In the genomic region with DNA sequence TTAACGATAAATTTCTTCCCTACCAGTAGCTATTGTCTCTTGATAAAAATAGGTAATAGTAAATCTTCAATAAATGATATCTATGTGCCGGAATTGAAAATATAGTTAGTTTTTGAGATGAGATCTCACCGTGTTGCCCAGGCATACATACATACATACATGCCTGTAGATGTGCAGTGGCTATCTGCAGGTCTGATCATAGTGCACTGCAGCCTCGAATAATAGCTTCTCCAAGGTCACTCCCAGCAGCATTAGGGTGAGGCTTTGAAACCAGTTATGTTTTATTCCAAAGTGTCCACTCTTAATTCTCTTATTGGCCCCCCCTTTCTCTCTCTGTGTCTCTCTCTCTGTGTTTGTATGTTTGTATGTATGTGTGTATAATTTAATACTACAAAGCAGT, we compare ENCODE assay signal across 19 cellular contexts. TPM values are rescaled to one million over a fixed set of nuclear protein-coding genes. Genes with fewer than 3 reads are reported as not detected.
DNase-seq lines count a peak whose midpoint lies in the region; ATAC-seq, FAIRE-seq and TF ChIP-seq lines count a peak whose summit lies in the region.
"Had no signal": no experiment of that assay in that cellular context is flagged by ENCODE, and none has a peak within 500 bp of the region (broad histone marks: within the 10 kb centered on the region; RNA-seq: fewer than 3 reads in every experiment).

No MANE protein-coding gene starts in this region.

- TF ChIP-seq POLR2A in A549 (IDR thresholded peaks at IDR 0.05; ENCODE audit: low read length) (no peak), K562 (conservative IDR thresholded peaks at IDR 0.05) (no peak)

- H3K36me3 ChIP-seq in K562 (ENCODE audit: control insufficient read depth, insufficient read depth, low read length): peaks cover 26% of the 10 kb centered on the region

- in situ Hi-C loops in K562 (cut with MboI): no loop called here

- TF ChIP-seq EP300 in A549 (IDR thresholded peaks at IDR 0.05): no peak
- no peak for TF ChIP-seq EP300 in K562 (IDR thresholded peaks at IDR 0.05; ENCODE audit: low read length)

- H3K4me3 ChIP-seq in A549 (no peak overlapping the region), K562 (no peak overlapping the region)
- H3K4me3 ChIP-seq: BLaER1, GM23248 had no signal

- H3K4me2 ChIP-seq in A549 (peak overlapping the region; percentile 43), K562 (ENCODE audit: insufficient read depth, low read length) (no peak overlapping the region)
- H3K4me2 ChIP-seq: BLaER1 had no signal

- H3K9me3 ChIP-seq in A549 (no peaks in the 10 kb centered on the region), K562 (replicated peaks; ENCODE audit: control insufficient read depth, insufficient read depth, low read depth, low read length) (no peaks in the 10 kb centered on the region)
- no peaks in the 10 kb centered on the region for H3K9me3 ChIP-seq in CD4-positive, alpha-beta T cell (ENCODE audit: control insufficient read depth, low read length)
- H3K9me3 ChIP-seq: BLaER1 had no signal

- peaks cover 53% of the 10 kb centered on the region for H3K4me1 ChIP-seq in A549
- peaks cover 2% of the 10 kb centered on the region in 2 experiments; a peak in 1 of 5 replicates for H3K4me1 ChIP-seq in K562 (replicated peaks in 1 of 2; ENCODE audit: control insufficient read depth in 2 of 2, insufficient read depth in 2 of 2, low read length in 2 of 2)
- H3K4me1 ChIP-seq: BLaER1 had no signal

- H3K9ac ChIP-seq in K562 (ENCODE audit: insufficient read depth in 1 of 2, low read depth in 2 of 2, low read length in 2 of 2): peak overlapping the region in 1 of 2 experiments; percentile 48; a peak in 1 of 4 replicates
- H3K9ac ChIP-seq: BLaER1, GM23248 had no signal

- POLR2A ChIA-PET in A549 (lab: Yijun Ruan, JAX) (no interaction called here), K562 (lab: Yijun Ruan, JAX) (interaction anchor here (0.9 kb wide), 1 partner anchor 13 kb away, joined by 3 read pairs; no protein-coding TSS in a partner anchor)
- POLR2A ChIA-PET in CD4-positive, alpha-beta T cell (lab: Charles Lee): interaction anchor here (2.2 kb wide), 1 partner anchor 133 kb away, joined by 6 read pairs; a partner anchor contains a TSS
- POLR2A ChIA-PET in naive thymus-derived CD8-positive, alpha-beta T cell (lab: Charles Lee): no interaction called here

- no peak for FAIRE-seq in A549 (lab: Jason Lieb, UNC)
- no peak for FAIRE-seq in K562 (lab: Jason Lieb, UNC)
- FAIRE-seq: G401.6, GM12892, H54 had no signal

- no peak overlapping the region for H3K27ac ChIP-seq in A549
- no peak overlapping the region for H3K27ac ChIP-seq in CD4-positive, alpha-beta T cell (ENCODE audit: low read depth, low read length)
- H3K27ac ChIP-seq in K562 (ENCODE audit: extremely low read depth, low read depth, low read length): peak overlapping the region; percentile 46; the same call in 1 of the 3 replicates
- H3K27ac ChIP-seq: BLaER1, GM23248, HL-60 had no signal

- no peaks in the 10 kb centered on the region for H3K27me3 Mint-ChIP-seq in CD4-positive, alpha-beta T cell
- H3K27me3 Mint-ChIP-seq in naive thymus-derived CD8-positive, alpha-beta T cell: no peaks in the 10 kb centered on the region

- TF ChIP-seq CTCF in A549 (IDR thresholded peaks at IDR 0.05) (no peak), K562 (IDR thresholded peaks at IDR 0.05 in 2 of 3, conservative IDR thresholded peaks at IDR 0.05 in 1 of 3; ENCODE audit: insufficient read depth in 2 of 3, low read depth in 1 of 3, low read length in 3 of 3) (no peak)
- no peak for TF ChIP-seq CTCF in CD4-positive, alpha-beta T cell (IDR thresholded peaks at IDR 0.05)

- intact Hi-C loops in CD4-positive, alpha-beta T cell (cut with DNase I, micrococcal nuclease): no loop called here
- intact Hi-C loops in K562 (cut with micrococcal nuclease): no loop called here

- H4K20me1 ChIP-seq in K562 (replicated peaks; ENCODE audit: control insufficient read depth, insufficient read depth, low read length): no peaks in the 10 kb centered on the region

- H3K36me3 Mint-ChIP-seq in CD4-positive, alpha-beta T cell (ENCODE audit: low read depth): peaks cover 47% of the 10 kb centered on the region
- H3K36me3 Mint-ChIP-seq in naive thymus-derived CD8-positive, alpha-beta T cell: peaks cover 3 to 33% (median 7%) of the 10 kb centered on the region in 3 donors

- H3K4me1 Mint-ChIP-seq in CD4-positive, alpha-beta T cell (ENCODE audit: low read depth): peaks cover 52% of the 10 kb centered on the region
- H3K4me1 Mint-ChIP-seq in naive thymus-derived CD8-positive, alpha-beta T cell: peaks cover 8 to 55% (median 43%) of the 10 kb centered on the region in 4 donors

- DNase-seq in A549 (ENCODE audit: low read depth in 1 of 2, low spot score in 1 of 2): no peak
- DNase-seq in CD4-positive, alpha-beta T cell: no peak
- DNase-seq in K562 (ENCODE audit: extremely low read depth in 1 of 4, low spot score in 3 of 4): no peak
- DNase-seq in naive thymus-derived CD8-positive, alpha-beta T cell: no peak
- DNase-seq in middle frontal gyrus (ENCODE audit: extremely low spot score, low spot score): no peak
- DNase-seq: AML-193, DMS153, DMS79 treated with DMSO at 0.1 percent for 48 hours, EL, GM23248, KBM-7 had no signal

- peak; percentile 39 to 53; a peak in 4 of 6 replicates for ATAC-seq in A549
- no peak for ATAC-seq in CD4-positive, alpha-beta T cell (ENCODE audit: poor library complexity)
- ATAC-seq in K562: peak; percentile 66
- no peak for ATAC-seq in naive thymus-derived CD8-positive, alpha-beta T cell
- no peak for ATAC-seq in GM18870 (IDR thresholded peaks at IDR 0.05; ENCODE audit: unreplicated experiment)
- ATAC-seq in HG03354 (IDR thresholded peaks at IDR 0.05; ENCODE audit: poor library complexity, severe bottlenecking, unreplicated experiment): no peak
- ATAC-seq: HCT116 had no signal

- no peaks in the 10 kb centered on the region for H3K9me3 Mint-ChIP-seq in CD4-positive, alpha-beta T cell
- no peaks in the 10 kb centered on the region for H3K9me3 Mint-ChIP-seq in naive thymus-derived CD8-positive, alpha-beta T cell

- 58% methylated on average over 4 of the region's 4 CpGs for WGBS in A549 (ENCODE audit: missing lambda C conversion rate)
- WGBS in K562 (ENCODE audit: insufficient coverage, low coverage, missing lambda C conversion rate): 48% methylated on average over 4 of the region's 4 CpGs

- H3K79me2 ChIP-seq in K562 (ENCODE audit: control insufficient read depth, insufficient read depth, low read length): peaks cover 79% of the 10 kb centered on the region

- H2AFZ ChIP-seq in K562 (ENCODE audit: low read depth, low read length): no peak overlapping the region
- H2AFZ ChIP-seq: GM23248 had no signal

- CTCF ChIA-PET in A549 (lab: Yijun Ruan, JAX) (interaction anchor here (0.9 to 1.9 kb wide), 4 partner anchors 16 to 105 kb away, joined by 3 to 5 read pairs (median 4); no protein-coding TSS in a partner anchor), K562 (lab: Yijun Ruan, JAX; ENCODE audit: low intra/inter-chr PET ratio) (no interaction called here)
- CTCF ChIA-PET in CD4-positive, alpha-beta T cell (lab: Charles Lee): no interaction called here

- H3K9me1 ChIP-seq in K562 (ENCODE audit: control insufficient read depth, insufficient read depth, low read length): no peaks in the 10 kb centered on the region

- no peaks in the 10 kb centered on the region for H3K27me3 ChIP-seq in CD4-positive, alpha-beta T cell (ENCODE audit: control insufficient read depth, insufficient read depth, low read length)
- H3K27me3 ChIP-seq in K562 (ENCODE audit: control insufficient read depth in 2 of 2, insufficient read depth in 2 of 2, low read length in 2 of 2): no peaks in the 10 kb centered on the region
- H3K27me3 ChIP-seq: BLaER1 had no signal

- no TSS peak for BruUV-seq in K562 (replicated peaks; lab: Mats Ljungman, UMichigan)

- TF ChIP-seq RAD21 in A549 (conservative IDR thresholded peaks at IDR 0.05 in 1 of 2, IDR thresholded peaks at IDR 0.05 in 1 of 2): no peak
- TF ChIP-seq RAD21 in K562 (CRISPR knock-in tag; conservative IDR thresholded peaks at IDR 0.05 in 1 of 2, IDR thresholded peaks at IDR 0.05 in 1 of 2): no peak

- peak overlapping the region; percentile 81 for H3K27ac Mint-ChIP-seq in CD4-positive, alpha-beta T cell
- H3K27ac Mint-ChIP-seq in naive thymus-derived CD8-positive, alpha-beta T cell: peak overlapping the region in 8 of 10 donors; percentile 9 to 74 (median 44)

- H3K4me3 Mint-ChIP-seq in CD4-positive, alpha-beta T cell: no peak overlapping the region
- peak overlapping the region in 1 of 10 donors; percentile 2 for H3K4me3 Mint-ChIP-seq in naive thymus-derived CD8-positive, alpha-beta T cell

TF ChIP-seq in A549, 52 proteins besides CTCF, POLR2A, EP300 and RAD21 (continues in another document):
- TF ChIP-seq MAFK (IDR thresholded peaks at IDR 0.05; ENCODE audit: partially characterized antibody): no peak

TF ChIP-seq in K562, 482 proteins besides CTCF, POLR2A, EP300 and RAD21 (continues in another document):
- TF ChIP-seq RFX5 (IDR thresholded peaks at IDR 0.05; ENCODE audit: low read depth, low read length) (no peak), NFRKB (IDR thresholded peaks at IDR 0.05; ENCODE audit: low read depth) (no peak)

RNA-seq across cellular contexts. Expression of a gene that starts 37.5 kb away (rescaled TPM):
- polyA plus RNA-seq in A549 (2011; rRNA removed) (29.1 and 30.1 TPM in 2 replicates), A549 (2017; fragmentation: RNase III; extraction: RNeasy Plus Mini Kit Qiagen cat#74134 plus additional on column Dnase treatment) (18.0 to 21.3 TPM (median 18.1 TPM) in 3 replicates), K562 (2011; rRNA removed) (13.6 and 13.7 TPM in 2 replicates), K562 (2014; fragmentation: Illumina TruSeq; extraction: Trizol) (7.7 and 8.4 TPM in 2 replicates), K562 (2014; fragmentation: Nextera tagmentation; extraction: Ambion mirVana) (1 to 10 TPM; 5.3 to 9.9 TPM), K562 (2014; rRNA removed) (6.1 and 7.7 TPM in 2 replicates)
- 7.8 and 7.9 TPM in 2 replicates for polyA plus RNA-seq in A549 (2012; cell fraction: cytosol; rRNA removed)
- 7.9 and 9.4 TPM in 2 replicates for polyA plus RNA-seq in A549 (2012; cell fraction: nucleus; rRNA removed)
- 59.7 and 60.2 TPM in 2 replicates for polyA minus RNA-seq in A549 (2011; rRNA and poly(A)+ RNA removed)
- total RNA-seq in CD4-positive, alpha-beta T cell: 10 to 100 TPM; 44.2 to 50.1 TPM
- 40.4 and 55.0 TPM in 2 replicates for total RNA-seq in K562 (2011; cell fraction: chromatin; rRNA removed; ENCODE audit: low replicate concordance)
- 17.5 and 22.0 TPM in 2 replicates for total RNA-seq in K562 (2011; cell fraction: nucleolus; rRNA removed)
- 25.4 and 31.0 TPM in 2 replicates for total RNA-seq in K562 (2011; cell fraction: nucleoplasm; rRNA removed)
- total RNA-seq in K562 (2014; rRNA removed) (11.4 and 12.0 TPM in 2 replicates), K562 (2014; rRNA removed; fragmentation: Illumina TruSeq; extraction: Trizol) (20.2 and 24.8 TPM in 2 replicates), K562 (2015; rRNA removed; fragmentation: Illumina TruSeq; extraction: Trizol) (20.3 and 23.1 TPM in 2 replicates), K562 (2021) (24.0 and 25.2 TPM in 2 replicates)
- 2.8 and 6.1 TPM in 2 replicates for polyA plus RNA-seq in K562 (2011; cell fraction: cytosol; rRNA removed)
- polyA plus RNA-seq in K562 (2011; cell fraction: nucleus; rRNA removed): 11.4 and 13.8 TPM in 2 replicates
- polyA plus RNA-seq in K562 (2012): 6.3 and 8.7 TPM in 2 replicates
- polyA minus RNA-seq in K562 (2011; rRNA and poly(A)+ RNA removed): 88.2 and 103 TPM in 2 replicates
- polyA minus RNA-seq in K562 (2011; cell fraction: cytosol; rRNA and poly(A)+ RNA removed): 21.0 and 24.4 TPM in 2 replicates
- polyA minus RNA-seq in K562 (2011; cell fraction: nucleus; rRNA and poly(A)+ RNA removed): 15.1 and 21.5 TPM in 2 replicates
- total RNA-seq in naive thymus-derived CD8-positive, alpha-beta T cell: 10 to 100 TPM; 71.1 to 75.1 TPM
- polyA plus RNA-seq in naive thymus-derived CD8-positive, alpha-beta T cell: 10 to 100 TPM; 30.3 to 32.4 (median 30.4) TPM

Comparison
In these comparisons a context has a peak if more than half of its experiments do, and no peak if none do; other contexts are left out.
1. ATAC-seq: peak in A549 (2 of 2) and K562 (single experiment); none in CD4-positive, alpha-beta T cell (single experiment), naive thymus-derived CD8-positive, alpha-beta T cell (0 of 2), GM18870 (single experiment) and HG03354 (single experiment).
2. POLR2A ChIA-PET loops: an anchor here in CD4-positive, alpha-beta T cell (2.2 kb wide) and K562 (0.9 kb wide); none called in A549 and naive thymus-derived CD8-positive, alpha-beta T cell.